In the genomic region with DNA sequence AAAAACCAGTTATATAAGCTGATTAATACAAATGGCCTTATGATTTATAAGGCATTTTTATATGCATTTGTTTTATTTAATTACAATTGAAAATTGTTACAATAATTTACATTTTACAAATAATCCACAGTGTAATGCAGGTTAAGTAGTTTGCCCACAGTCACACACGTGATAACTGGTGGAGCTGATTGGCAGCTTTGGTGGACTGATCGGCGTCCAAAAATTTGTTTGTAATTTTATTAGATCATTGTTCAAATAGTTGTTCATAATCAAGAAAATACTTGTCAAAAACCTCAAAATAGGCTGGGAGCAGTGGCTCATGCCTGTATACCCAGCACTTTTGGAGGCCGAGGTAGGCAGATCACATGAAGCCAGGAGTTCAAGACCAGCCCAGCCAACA, we compare ENCODE assay signal across 9 cellular contexts.
"Had no signal": no experiment of that assay in that cellular context is flagged by ENCODE, and none has a peak within 500 bp of the region (broad histone marks: within the 10 kb centered on the region; RNA-seq: fewer than 3 reads in every experiment).

No MANE protein-coding gene starts in this region.

- H3K27me3 Mint-ChIP-seq: IgD-negative memory B cell had no signal

- H3K4me3 Mint-ChIP-seq: HFFc6, IgD-negative memory B cell had no signal

- H3K9me3 Mint-ChIP-seq: HFFc6, IgD-negative memory B cell had no signal

- FAIRE-seq: HepG2 had no signal

- DNase-seq: GOT3, H7, HFFc6, KBM-7 had no signal

- H3K27ac Mint-ChIP-seq: HFFc6, IgD-negative memory B cell had no signal

- ATAC-seq: HCT116, HepG2 had no signal

- H3K27ac ChIP-seq: HL-60 had no signal

- H3K9me3 ChIP-seq: HAP-1 had no signal

- H3K4me3 ChIP-seq: HAP-1 had no signal
